ENCODE assay signal across 1 cellular context in the genomic region with DNA sequence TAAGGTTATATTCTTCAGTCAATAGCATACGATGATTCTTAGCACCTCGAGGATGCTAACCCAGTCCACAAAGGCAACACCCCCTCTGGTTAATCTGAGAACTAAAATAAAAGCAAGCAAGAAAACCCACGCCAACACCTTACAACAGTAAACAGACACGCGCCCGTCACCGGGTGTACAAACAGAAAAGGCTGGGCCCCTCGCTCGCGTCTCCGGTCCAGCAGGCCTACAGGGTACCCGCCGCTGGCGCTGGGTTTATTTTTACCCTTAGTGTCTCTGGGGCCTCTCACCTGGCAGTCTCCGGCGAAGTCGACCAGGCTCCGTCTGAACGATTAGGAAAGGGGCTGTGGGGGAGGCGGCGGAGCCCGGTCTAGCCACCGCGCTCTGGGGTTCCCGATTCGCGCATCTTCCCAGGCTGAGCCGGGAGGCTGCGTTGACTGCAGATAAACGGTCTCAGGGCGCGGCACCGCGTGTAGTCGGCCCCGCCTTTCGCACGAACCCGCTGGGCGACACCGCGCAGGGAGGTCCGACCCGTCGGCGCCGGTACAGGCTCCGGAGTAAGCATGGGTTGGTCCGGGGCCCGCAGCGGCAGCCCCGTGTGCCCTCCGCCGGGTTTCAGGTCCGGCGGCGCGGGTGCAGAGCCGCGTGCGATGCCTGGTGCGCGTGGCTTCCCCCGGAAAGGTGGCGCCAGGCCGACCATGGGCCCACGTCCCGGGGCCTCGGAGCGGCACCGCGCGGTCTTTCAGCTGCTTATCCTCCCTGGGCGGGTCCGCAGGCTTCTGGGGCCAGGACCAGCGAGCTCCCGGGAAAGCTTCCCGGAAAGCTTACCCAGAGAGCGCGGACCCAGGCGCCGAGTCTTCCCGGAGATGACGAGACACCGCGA.
TF ChIP-seq lines count a peak whose summit lies in the region.

A gene with protein sequence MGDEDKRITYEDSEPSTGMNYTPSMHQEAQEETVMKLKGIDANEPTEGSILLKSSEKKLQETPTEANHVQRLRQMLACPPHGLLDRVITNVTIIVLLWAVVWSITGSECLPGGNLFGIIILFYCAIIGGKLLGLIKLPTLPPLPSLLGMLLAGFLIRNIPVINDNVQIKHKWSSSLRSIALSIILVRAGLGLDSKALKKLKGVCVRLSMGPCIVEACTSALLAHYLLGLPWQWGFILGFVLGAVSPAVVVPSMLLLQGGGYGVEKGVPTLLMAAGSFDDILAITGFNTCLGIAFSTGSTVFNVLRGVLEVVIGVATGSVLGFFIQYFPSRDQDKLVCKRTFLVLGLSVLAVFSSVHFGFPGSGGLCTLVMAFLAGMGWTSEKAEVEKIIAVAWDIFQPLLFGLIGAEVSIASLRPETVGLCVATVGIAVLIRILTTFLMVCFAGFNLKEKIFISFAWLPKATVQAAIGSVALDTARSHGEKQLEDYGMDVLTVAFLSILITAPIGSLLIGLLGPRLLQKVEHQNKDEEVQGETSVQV (minus strand): TSS at position 868 of the 883 bp plus-strand sequence. CDS start 9,211 bp downstream, outside the sequence.

TF ChIP-seq in K562, 482 proteins besides CTCF, POLR2A, EP300 and RAD21 (continued from another document and continues in another):
- TF ChIP-seq, protein P1, sequence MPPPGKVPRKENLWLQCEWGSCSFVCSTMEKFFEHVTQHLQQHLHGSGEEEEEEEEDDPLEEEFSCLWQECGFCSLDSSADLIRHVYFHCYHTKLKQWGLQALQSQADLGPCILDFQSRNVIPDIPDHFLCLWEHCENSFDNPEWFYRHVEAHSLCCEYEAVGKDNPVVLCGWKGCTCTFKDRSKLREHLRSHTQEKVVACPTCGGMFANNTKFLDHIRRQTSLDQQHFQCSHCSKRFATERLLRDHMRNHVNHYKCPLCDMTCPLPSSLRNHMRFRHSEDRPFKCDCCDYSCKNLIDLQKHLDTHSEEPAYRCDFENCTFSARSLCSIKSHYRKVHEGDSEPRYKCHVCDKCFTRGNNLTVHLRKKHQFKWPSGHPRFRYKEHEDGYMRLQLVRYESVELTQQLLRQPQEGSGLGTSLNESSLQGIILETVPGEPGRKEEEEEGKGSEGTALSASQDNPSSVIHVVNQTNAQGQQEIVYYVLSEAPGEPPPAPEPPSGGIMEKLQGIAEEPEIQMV (tag; conservative IDR thresholded peaks at IDR 0.05; ENCODE audit: low read depth) = no peak
- TF ChIP-seq ZNF146 (CRISPR knock-in tag; IDR thresholded peaks at IDR 0.05; ENCODE audit: unreplicated experiment) = no peak
- TF ChIP-seq ZNF507 (tag; conservative IDR thresholded peaks at IDR 0.05) = no peak
- TF ChIP-seq, protein P2, sequence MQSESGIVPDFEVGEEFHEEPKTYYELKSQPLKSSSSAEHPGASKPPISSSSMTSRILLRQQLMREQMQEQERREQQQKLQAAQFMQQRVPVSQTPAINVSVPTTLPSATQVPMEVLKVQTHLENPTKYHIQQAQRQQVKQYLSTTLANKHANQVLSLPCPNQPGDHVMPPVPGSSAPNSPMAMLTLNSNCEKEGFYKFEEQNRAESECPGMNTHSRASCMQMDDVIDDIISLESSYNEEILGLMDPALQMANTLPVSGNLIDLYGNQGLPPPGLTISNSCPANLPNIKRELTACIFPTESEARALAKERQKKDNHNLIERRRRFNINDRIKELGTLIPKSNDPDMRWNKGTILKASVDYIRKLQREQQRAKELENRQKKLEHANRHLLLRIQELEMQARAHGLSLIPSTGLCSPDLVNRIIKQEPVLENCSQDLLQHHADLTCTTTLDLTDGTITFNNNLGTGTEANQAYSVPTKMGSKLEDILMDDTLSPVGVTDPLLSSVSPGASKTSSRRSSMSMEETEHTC (IDR thresholded peaks at IDR 0.05) = no peak
- no peak for TF ChIP-seq ZBTB8A (IDR thresholded peaks at IDR 0.05; ENCODE audit: partially characterized antibody)
- TF ChIP-seq NR2C1 (IDR thresholded peaks at IDR 0.05) = no peak
- no peak for TF ChIP-seq NR2C1 (tag; IDR thresholded peaks at IDR 0.05)
- TF ChIP-seq, protein P3, sequence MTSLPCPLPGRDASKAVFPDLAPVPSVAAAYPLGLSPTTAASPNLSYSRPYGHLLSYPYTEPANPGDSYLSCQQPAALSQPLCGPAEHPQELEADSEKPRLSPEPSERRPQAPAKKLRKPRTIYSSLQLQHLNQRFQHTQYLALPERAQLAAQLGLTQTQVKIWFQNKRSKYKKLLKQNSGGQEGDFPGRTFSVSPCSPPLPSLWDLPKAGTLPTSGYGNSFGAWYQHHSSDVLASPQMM (CRISPR knock-in tag; IDR thresholded peaks at IDR 0.05) = no peak
- TF ChIP-seq, protein P4, sequence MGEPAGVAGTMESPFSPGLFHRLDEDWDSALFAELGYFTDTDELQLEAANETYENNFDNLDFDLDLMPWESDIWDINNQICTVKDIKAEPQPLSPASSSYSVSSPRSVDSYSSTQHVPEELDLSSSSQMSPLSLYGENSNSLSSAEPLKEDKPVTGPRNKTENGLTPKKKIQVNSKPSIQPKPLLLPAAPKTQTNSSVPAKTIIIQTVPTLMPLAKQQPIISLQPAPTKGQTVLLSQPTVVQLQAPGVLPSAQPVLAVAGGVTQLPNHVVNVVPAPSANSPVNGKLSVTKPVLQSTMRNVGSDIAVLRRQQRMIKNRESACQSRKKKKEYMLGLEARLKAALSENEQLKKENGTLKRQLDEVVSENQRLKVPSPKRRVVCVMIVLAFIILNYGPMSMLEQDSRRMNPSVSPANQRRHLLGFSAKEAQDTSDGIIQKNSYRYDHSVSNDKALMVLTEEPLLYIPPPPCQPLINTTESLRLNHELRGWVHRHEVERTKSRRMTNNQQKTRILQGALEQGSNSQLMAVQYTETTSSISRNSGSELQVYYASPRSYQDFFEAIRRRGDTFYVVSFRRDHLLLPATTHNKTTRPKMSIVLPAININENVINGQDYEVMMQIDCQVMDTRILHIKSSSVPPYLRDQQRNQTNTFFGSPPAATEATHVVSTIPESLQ (CRISPR knock-in tag; IDR thresholded peaks at IDR 0.05) = no peak
- TF ChIP-seq, protein P5, sequence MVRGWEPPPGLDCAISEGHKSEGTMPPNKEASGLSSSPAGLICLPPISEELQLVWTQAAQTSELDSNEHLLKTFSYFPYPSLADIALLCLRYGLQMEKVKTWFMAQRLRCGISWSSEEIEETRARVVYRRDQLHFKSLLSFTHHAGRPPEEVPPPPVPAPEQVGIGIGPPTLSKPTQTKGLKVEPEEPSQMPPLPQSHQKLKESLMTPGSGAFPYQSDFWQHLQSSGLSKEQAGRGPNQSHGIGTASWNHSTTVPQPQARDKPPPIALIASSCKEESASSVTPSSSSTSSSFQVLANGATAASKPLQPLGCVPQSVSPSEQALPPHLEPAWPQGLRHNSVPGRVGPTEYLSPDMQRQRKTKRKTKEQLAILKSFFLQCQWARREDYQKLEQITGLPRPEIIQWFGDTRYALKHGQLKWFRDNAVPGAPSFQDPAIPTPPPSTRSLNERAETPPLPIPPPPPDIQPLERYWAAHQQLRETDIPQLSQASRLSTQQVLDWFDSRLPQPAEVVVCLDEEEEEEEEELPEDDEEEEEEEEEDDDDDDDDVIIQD (CRISPR knock-in tag; IDR thresholded peaks at IDR 0.05) = 0 out of 2 replicates have a peak, but pooled peaks have one; percentile 23
- peak; percentile 31; the same call in 1 of the 2 replicates for TF ChIP-seq POLR2AphosphoS5 (IDR thresholded peaks at IDR 0.05; ENCODE audit: control insufficient read depth, insufficient read depth, low read depth, low read length)
- TF ChIP-seq ZNF699 (CRISPR knock-in tag; IDR thresholded peaks at IDR 0.05; ENCODE audit: insufficient replicate concordance) = no peak
- peak; percentile 81 for TF ChIP-seq MTA3 (IDR thresholded peaks at IDR 0.05; ENCODE audit: borderline replicate concordance)
- TF ChIP-seq DIDO1 (tag; IDR thresholded peaks at IDR 0.05; ENCODE audit: low read depth) = no peak
- no peak for TF ChIP-seq BHLHE40 (IDR thresholded peaks at IDR 0.05; ENCODE audit: low read length)
- TF ChIP-seq NEUROD1 (IDR thresholded peaks at IDR 0.05; ENCODE audit: borderline replicate concordance, low read depth, low read length, partially characterized antibody) = no peak
- TF ChIP-seq, protein P6, sequence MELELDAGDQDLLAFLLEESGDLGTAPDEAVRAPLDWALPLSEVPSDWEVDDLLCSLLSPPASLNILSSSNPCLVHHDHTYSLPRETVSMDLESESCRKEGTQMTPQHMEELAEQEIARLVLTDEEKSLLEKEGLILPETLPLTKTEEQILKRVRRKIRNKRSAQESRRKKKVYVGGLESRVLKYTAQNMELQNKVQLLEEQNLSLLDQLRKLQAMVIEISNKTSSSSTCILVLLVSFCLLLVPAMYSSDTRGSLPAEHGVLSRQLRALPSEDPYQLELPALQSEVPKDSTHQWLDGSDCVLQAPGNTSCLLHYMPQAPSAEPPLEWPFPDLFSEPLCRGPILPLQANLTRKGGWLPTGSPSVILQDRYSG (tag; conservative IDR thresholded peaks at IDR 0.05; ENCODE audit: low read depth) = no peak
- TF ChIP-seq, protein P7, sequence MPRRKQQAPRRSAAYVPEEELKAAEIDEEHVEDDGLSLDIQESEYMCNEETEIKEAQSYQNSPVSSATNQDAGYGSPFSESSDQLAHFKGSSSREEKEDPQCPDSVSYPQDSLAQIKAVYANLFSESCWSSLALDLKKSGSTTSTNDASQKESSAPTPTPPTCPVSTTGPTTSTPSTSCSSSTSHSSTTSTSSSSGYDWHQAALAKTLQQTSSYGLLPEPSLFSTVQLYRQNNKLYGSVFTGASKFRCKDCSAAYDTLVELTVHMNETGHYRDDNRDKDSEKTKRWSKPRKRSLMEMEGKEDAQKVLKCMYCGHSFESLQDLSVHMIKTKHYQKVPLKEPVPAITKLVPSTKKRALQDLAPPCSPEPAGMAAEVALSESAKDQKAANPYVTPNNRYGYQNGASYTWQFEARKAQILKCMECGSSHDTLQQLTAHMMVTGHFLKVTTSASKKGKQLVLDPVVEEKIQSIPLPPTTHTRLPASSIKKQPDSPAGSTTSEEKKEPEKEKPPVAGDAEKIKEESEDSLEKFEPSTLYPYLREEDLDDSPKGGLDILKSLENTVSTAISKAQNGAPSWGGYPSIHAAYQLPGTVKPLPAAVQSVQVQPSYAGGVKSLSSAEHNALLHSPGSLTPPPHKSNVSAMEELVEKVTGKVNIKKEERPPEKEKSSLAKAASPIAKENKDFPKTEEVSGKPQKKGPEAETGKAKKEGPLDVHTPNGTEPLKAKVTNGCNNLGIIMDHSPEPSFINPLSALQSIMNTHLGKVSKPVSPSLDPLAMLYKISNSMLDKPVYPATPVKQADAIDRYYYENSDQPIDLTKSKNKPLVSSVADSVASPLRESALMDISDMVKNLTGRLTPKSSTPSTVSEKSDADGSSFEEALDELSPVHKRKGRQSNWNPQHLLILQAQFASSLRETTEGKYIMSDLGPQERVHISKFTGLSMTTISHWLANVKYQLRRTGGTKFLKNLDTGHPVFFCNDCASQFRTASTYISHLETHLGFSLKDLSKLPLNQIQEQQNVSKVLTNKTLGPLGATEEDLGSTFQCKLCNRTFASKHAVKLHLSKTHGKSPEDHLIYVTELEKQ (CRISPR knock-in tag; IDR thresholded peaks at IDR 0.05) = no peak
- peak; percentile 87 for TF ChIP-seq CTBP1 (IDR thresholded peaks at IDR 0.05; ENCODE audit: borderline replicate concordance)
- TF ChIP-seq, protein P8, sequence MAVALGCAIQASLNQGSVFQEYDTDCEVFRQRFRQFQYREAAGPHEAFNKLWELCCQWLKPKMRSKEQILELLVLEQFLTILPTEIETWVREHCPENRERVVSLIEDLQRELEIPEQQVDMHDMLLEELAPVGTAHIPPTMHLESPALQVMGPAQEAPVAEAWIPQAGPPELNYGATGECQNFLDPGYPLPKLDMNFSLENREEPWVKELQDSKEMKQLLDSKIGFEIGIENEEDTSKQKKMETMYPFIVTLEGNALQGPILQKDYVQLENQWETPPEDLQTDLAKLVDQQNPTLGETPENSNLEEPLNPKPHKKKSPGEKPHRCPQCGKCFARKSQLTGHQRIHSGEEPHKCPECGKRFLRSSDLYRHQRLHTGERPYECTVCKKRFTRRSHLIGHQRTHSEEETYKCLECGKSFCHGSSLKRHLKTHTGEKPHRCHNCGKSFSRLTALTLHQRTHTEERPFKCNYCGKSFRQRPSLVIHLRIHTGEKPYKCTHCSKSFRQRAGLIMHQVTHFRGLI (CRISPR knock-in tag; IDR thresholded peaks at IDR 0.05) = no peak
- TF ChIP-seq ZNF586 (CRISPR knock-in tag; conservative IDR thresholded peaks at IDR 0.05) = no peak
- no peak for TF ChIP-seq ZNF253 (CRISPR knock-in tag; conservative IDR thresholded peaks at IDR 0.05)
- TF ChIP-seq, protein P9, sequence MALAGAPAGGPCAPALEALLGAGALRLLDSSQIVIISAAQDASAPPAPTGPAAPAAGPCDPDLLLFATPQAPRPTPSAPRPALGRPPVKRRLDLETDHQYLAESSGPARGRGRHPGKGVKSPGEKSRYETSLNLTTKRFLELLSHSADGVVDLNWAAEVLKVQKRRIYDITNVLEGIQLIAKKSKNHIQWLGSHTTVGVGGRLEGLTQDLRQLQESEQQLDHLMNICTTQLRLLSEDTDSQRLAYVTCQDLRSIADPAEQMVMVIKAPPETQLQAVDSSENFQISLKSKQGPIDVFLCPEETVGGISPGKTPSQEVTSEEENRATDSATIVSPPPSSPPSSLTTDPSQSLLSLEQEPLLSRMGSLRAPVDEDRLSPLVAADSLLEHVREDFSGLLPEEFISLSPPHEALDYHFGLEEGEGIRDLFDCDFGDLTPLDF (CRISPR knock-in tag; IDR thresholded peaks at IDR 0.05) = peak; percentile 77
- no peak for TF ChIP-seq TRIM24 (IDR thresholded peaks at IDR 0.05)
- TF ChIP-seq SRF (CRISPR knock-in tag; IDR thresholded peaks at IDR 0.05) = no peak
- TF ChIP-seq, protein P10, sequence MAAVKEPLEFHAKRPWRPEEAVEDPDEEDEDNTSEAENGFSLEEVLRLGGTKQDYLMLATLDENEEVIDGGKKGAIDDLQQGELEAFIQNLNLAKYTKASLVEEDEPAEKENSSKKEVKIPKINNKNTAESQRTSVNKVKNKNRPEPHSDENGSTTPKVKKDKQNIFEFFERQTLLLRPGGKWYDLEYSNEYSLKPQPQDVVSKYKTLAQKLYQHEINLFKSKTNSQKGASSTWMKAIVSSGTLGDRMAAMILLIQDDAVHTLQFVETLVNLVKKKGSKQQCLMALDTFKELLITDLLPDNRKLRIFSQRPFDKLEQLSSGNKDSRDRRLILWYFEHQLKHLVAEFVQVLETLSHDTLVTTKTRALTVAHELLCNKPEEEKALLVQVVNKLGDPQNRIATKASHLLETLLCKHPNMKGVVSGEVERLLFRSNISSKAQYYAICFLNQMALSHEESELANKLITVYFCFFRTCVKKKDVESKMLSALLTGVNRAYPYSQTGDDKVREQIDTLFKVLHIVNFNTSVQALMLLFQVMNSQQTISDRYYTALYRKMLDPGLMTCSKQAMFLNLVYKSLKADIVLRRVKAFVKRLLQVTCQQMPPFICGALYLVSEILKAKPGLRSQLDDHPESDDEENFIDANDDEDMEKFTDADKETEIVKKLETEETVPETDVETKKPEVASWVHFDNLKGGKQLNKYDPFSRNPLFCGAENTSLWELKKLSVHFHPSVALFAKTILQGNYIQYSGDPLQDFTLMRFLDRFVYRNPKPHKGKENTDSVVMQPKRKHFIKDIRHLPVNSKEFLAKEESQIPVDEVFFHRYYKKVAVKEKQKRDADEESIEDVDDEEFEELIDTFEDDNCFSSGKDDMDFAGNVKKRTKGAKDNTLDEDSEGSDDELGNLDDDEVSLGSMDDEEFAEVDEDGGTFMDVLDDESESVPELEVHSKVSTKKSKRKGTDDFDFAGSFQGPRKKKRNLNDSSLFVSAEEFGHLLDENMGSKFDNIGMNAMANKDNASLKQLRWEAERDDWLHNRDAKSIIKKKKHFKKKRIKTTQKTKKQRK (IDR thresholded peaks at IDR 0.05; ENCODE audit: borderline replicate concordance, low read depth, low read length) = no peak
- TF ChIP-seq, protein P11, sequence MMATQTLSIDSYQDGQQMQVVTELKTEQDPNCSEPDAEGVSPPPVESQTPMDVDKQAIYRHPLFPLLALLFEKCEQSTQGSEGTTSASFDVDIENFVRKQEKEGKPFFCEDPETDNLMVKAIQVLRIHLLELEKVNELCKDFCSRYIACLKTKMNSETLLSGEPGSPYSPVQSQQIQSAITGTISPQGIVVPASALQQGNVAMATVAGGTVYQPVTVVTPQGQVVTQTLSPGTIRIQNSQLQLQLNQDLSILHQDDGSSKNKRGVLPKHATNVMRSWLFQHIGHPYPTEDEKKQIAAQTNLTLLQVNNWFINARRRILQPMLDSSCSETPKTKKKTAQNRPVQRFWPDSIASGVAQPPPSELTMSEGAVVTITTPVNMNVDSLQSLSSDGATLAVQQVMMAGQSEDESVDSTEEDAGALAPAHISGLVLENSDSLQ (IDR thresholded peaks at IDR 0.05) = no peak
- no peak for TF ChIP-seq ILF3 (IDR thresholded peaks at IDR 0.05; ENCODE audit: borderline replicate concordance)
- TF ChIP-seq SRSF1 (IDR thresholded peaks at IDR 0.05; ENCODE audit: low read depth, low read length) = no peak
